Comparison of ENCODE assay signal across 1 cellular context in genomic region chr5:686936-687335, GRCh38. TPM values are rescaled to one million over a fixed set of nuclear protein-coding genes. Genes with fewer than 3 reads are reported as not detected.
"Had no signal": no experiment of that assay in that cellular context is flagged by ENCODE, and none has a peak within 500 bp of the region (broad histone marks: within the 10 kb centered on the region; RNA-seq: fewer than 3 reads in every experiment).

No MANE protein-coding gene starts in this region.

RNA-seq across cellular contexts. Expression of gene TPPP, which starts 6.2 kb away (rescaled TPM):
- total RNA-seq: HepG2 had no signal
